ENCODE assay signal across 30 cellular contexts in the genomic region with DNA sequence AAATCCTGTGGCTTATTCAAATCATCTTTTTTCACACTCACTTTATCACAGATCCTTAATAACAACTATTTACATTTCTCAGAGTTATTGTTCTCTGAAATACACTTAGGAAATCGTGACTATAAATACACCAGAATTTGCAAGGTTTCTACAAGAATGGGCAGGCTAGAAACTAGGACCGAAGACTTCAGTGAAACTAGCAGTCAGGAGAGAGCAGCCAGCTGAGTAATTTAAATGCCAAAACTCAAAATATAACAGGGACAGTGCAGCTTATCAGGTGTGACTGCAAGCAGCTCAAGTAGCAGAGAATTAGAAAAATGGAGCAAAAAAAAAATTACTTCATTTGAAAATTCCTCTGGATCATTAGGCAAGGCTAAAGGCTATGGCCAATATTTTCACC.
"Had no signal": no experiment of that assay in that cellular context is flagged by ENCODE, and none has a peak within 500 bp of the region (broad histone marks: within the 10 kb centered on the region; RNA-seq: fewer than 3 reads in every experiment).

No MANE protein-coding gene starts in this region.

- H3K27ac Mint-ChIP-seq: activated CD4-positive, alpha-beta T cell treated with anti-CD3 and anti-CD28 coated beads, Interleukin-2, amount 10 ng/mL, durations not matched to agents 24 days and 14 days; activated CD8-positive, alpha-beta memory T cell treated with anti-CD3 and anti-CD28 coated beads, Interleukin-2, amount 10 ng/mL, durations not matched to agents 7 days and 5 days; activated naive CD4-positive, alpha-beta T cell treated with anti-CD3 and anti-CD28 coated beads, Interleukin-2, amount 50 U/mL, for 72 hours; activated naive CD8-positive, alpha-beta T cell treated with anti-CD3 and anti-CD28 coated beads, Interleukin-2, amount 50 U/mL, for 24 hours; activated T-cell treated with anti-CD3 and anti-CD28 coated beads, Interleukin-2, amount 50 U/mL, for 24 hours; activated T-helper 1 cell treated with anti-CD3 and anti-CD28 coated beads, Interleukin-12 subunit alpha, Interleukin-12 subunit beta, Interleukin-2, Interleukin-4 antibody, amounts not matched to agents 30 ng/mL and 10 ng/mL and 1 ng/mL, durations not matched to agents 14 hours and 24 hours and 36 hours; T-helper 1 cell treated with Interleukin-12 subunit alpha and Interleukin-12 subunit beta and Interleukin-4 antibody, amounts not matched to agents 30 μg/mL and 1 μg/mL, for 36 hours; WTC11 had no signal

- H3K27ac ChIP-seq: ascending aorta, body of pancreas, KMS-11, Peyer's patch, RWPE1, SJSA1 had no signal

- H3K4me3 ChIP-seq: ascending aorta, body of pancreas, Peyer's patch, SJSA1 had no signal

- ATAC-seq: activated CD8-positive, alpha-beta memory T cell treated with anti-CD3 and anti-CD28 coated beads, Interleukin-2, amount 10 ng/mL, durations not matched to agents 7 days and 5 days; activated naive CD4-positive, alpha-beta T cell treated with anti-CD3 and anti-CD28 coated beads, Interleukin-2, amount 50 U/mL, for 72 hours; activated naive CD8-positive, alpha-beta T cell treated with anti-CD3 and anti-CD28 coated beads, Interleukin-2, amount 50 U/mL, for 24 hours; body of pancreas; SK-N-SH treated with all-trans-retinoic acid at 6 μM for 48 hours; WTC11 had no signal

- H3K4me3 Mint-ChIP-seq: activated CD4-positive, alpha-beta T cell treated with anti-CD3 and anti-CD28 coated beads, Interleukin-2, amount 10 ng/mL, durations not matched to agents 24 days and 14 days; activated CD8-positive, alpha-beta memory T cell treated with anti-CD3 and anti-CD28 coated beads, Interleukin-2, amount 10 ng/mL, durations not matched to agents 7 days and 5 days; activated naive CD8-positive, alpha-beta T cell treated with anti-CD3 and anti-CD28 coated beads, Interleukin-2, amount 50 U/mL, for 24 hours; activated T-cell treated with anti-CD3 and anti-CD28 coated beads, Interleukin-2, amount 50 U/mL, for 24 hours; activated T-helper 1 cell treated with anti-CD3 and anti-CD28 coated beads, Interleukin-12 subunit alpha, Interleukin-12 subunit beta, Interleukin-2, Interleukin-4 antibody, amounts not matched to agents 30 ng/mL and 10 ng/mL and 1 ng/mL, durations not matched to agents 14 hours and 24 hours and 36 hours; central memory CD8-positive, alpha-beta T cell; T-helper 1 cell treated with Interleukin-12 subunit alpha and Interleukin-12 subunit beta and Interleukin-4 antibody, amounts not matched to agents 30 μg/mL and 1 μg/mL, for 36 hours; WTC11 had no signal

- H3K4me1 Mint-ChIP-seq: activated CD4-positive, alpha-beta T cell treated with anti-CD3 and anti-CD28 coated beads, Interleukin-2, amount 10 ng/mL, durations not matched to agents 24 days and 14 days; activated CD8-positive, alpha-beta memory T cell treated with anti-CD3 and anti-CD28 coated beads, Interleukin-2, amount 10 ng/mL, durations not matched to agents 7 days and 5 days; activated naive CD8-positive, alpha-beta T cell treated with anti-CD3 and anti-CD28 coated beads, Interleukin-2, amount 50 U/mL, for 24 hours; central memory CD8-positive, alpha-beta T cell had no signal

- H3K9me3 Mint-ChIP-seq: activated CD4-positive, alpha-beta T cell treated with anti-CD3 and anti-CD28 coated beads, Interleukin-2, amount 10 ng/mL, durations not matched to agents 24 days and 14 days; activated naive CD8-positive, alpha-beta T cell treated with anti-CD3 and anti-CD28 coated beads, Interleukin-2, amount 50 U/mL, for 24 hours had no signal

- H3K36me3 Mint-ChIP-seq: activated CD8-positive, alpha-beta memory T cell treated with anti-CD3 and anti-CD28 coated beads, Interleukin-2, amount 10 ng/mL, durations not matched to agents 7 days and 5 days; activated naive CD4-positive, alpha-beta T cell treated with anti-CD3 and anti-CD28 coated beads, Interleukin-2, amount 50 U/mL, for 72 hours; WTC11 had no signal

- H3K27me3 Mint-ChIP-seq: activated CD4-positive, alpha-beta T cell treated with anti-CD3 and anti-CD28 coated beads, Interleukin-2, amount 10 ng/mL, durations not matched to agents 24 days and 14 days; activated CD8-positive, alpha-beta memory T cell treated with anti-CD3 and anti-CD28 coated beads, Interleukin-2, amount 10 ng/mL, durations not matched to agents 7 days and 5 days; activated naive CD8-positive, alpha-beta T cell treated with anti-CD3 and anti-CD28 coated beads, Interleukin-2, amount 50 U/mL, for 24 hours; activated T-cell treated with anti-CD3 and anti-CD28 coated beads, Interleukin-2, amount 50 U/mL, for 24 hours; central memory CD8-positive, alpha-beta T cell had no signal

- H3K9me3 ChIP-seq: ascending aorta, body of pancreas, Peyer's patch, SJSA1 had no signal

- H3K36me3 ChIP-seq: ascending aorta, Peyer's patch, SJSA1 had no signal

- H3K4me1 ChIP-seq: ascending aorta, body of pancreas, Peyer's patch, SJSA1 had no signal

- H3K27me3 ChIP-seq: ascending aorta, body of pancreas, Peyer's patch, SJSA1 had no signal

- DNase-seq: activated CD4-positive, alpha-beta T cell treated with anti-CD3 and anti-CD28 coated beads, Interleukin-2, amount 10 ng/mL, durations not matched to agents 24 days and 14 days; activated CD4-positive, alpha-beta T cell treated with anti-CD3 and anti-CD28 coated beads, Interleukin-2, amount 50 U/mL, for 48 hours; activated CD4-positive, CD25-positive, alpha-beta regulatory T cell treated with anti-CD3 and anti-CD28 coated beads, Interleukin-2, amount 50 U/mL, for 72 hours; activated CD8-positive, alpha-beta memory T cell treated with anti-CD3 and anti-CD28 coated beads, Interleukin-2, amount 10 ng/mL, durations not matched to agents 7 days and 5 days; activated effector memory CD4-positive, alpha-beta T cell treated with anti-CD3 and anti-CD28 coated beads, Interleukin-2, amount 50 U/mL, for 16 hours; activated naive CD4-positive, alpha-beta T cell treated with Interleukin-2 at 50 U/mL for 16 hours; activated naive CD8-positive, alpha-beta T cell treated with anti-CD3 and anti-CD28 coated beads, Interleukin-2, amount 50 U/mL, for 24 hours; activated T-cell treated with anti-CD3 and anti-CD28 coated beads, Interleukin-2, amount 50 U/mL, for 24 hours; amniotic stem cell; body of pancreas; MV-4-11; NCI-H1092 treated with DMSO at 0.1 percent for 48 hours; NCI-H1417 treated with DMSO at 0.1 percent for 48 hours; NCI-H1694; NCI-H2029 treated with DMSO at 0.1 percent for 48 hours; NCI-H345; NCI-H510A treated with DMSO at 0.1 percent for 48 hours; NCI-H69; Peyer's patch; SHP77 had no signal
